Comparison of ENCODE assay signal across 8 cellular contexts in the genomic region with DNA sequence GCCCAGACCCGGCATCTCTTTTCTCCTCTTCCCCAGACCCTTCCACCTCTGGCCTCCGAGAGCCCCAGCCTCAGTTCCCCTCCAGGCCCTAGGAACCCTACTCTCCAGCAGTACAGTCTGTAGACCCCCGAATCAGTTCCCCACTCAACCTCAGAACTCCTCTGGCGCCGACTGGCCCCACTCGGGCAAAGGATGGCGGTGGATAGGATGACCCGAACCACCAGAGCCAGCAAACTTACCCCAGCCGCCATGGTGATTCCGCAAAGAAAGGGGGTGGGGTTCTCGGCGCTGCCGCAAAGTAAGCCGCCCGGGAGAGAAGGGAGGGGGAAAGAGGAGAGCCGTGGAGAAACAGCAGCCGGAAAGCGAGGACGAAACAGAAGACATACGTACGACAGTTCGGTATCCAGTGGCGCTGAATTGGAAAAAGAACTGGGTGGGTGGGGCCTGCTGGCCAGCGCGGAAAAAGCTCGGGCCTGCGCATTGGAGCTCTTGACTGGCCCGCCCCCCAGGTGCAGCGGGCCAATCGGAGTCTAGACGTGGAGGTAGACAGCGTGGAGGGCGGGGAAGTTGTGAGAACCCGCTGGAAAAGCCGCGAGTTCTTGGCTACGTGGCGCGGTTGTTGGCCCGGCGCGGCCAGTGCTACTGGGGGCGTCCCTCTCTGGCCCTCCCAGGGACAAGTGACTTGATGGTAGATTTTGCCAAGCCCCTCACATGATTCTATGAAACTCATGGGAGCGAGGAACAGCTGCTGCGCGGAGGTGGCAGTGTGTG. TPM values are rescaled to one million over a fixed set of nuclear protein-coding genes. Genes with fewer than 3 reads are reported as not detected.
DNase-seq lines count a peak whose midpoint lies in the region; ATAC-seq and TF ChIP-seq lines count a peak whose summit lies in the region.

A gene with protein sequence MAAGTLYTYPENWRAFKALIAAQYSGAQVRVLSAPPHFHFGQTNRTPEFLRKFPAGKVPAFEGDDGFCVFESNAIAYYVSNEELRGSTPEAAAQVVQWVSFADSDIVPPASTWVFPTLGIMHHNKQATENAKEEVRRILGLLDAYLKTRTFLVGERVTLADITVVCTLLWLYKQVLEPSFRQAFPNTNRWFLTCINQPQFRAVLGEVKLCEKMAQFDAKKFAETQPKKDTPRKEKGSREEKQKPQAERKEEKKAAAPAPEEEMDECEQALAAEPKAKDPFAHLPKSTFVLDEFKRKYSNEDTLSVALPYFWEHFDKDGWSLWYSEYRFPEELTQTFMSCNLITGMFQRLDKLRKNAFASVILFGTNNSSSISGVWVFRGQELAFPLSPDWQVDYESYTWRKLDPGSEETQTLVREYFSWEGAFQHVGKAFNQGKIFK (minus strand): TSS at position 300 of the 771 bp plus-strand sequence. CDS start 49 bp downstream, at position 251.

- H3K27ac Mint-ChIP-seq in T-helper 1 cell treated with Interleukin-12 subunit alpha and Interleukin-12 subunit beta and Interleukin-4 antibody, amounts not matched to agents 30 μg/mL and 1 μg/mL, for 36 hours: peak within 1 kb of the TSS; percentile 92

- no peak for TF ChIP-seq CTCF in GM13977 (IDR thresholded peaks at IDR 0.05; ENCODE audit: extremely low read depth, insufficient read depth, missing control alignments)
- peak in 1 of 4 experiments; percentile 17 for TF ChIP-seq CTCF in prostate gland (IDR thresholded peaks at IDR 0.05)

- no peaks in the 10 kb centered on the region for H3K9me3 Mint-ChIP-seq in T-helper 1 cell treated with Interleukin-12 subunit alpha and Interleukin-12 subunit beta and Interleukin-4 antibody, amounts not matched to agents 30 μg/mL and 1 μg/mL, for 36 hours

- H3K36me3 ChIP-seq in prostate gland: peaks cover 0 to 6% of the 10 kb centered on the region in 2 donors
- H3K36me3 ChIP-seq in urinary bladder (ENCODE audit: insufficient read depth): peaks cover 2% of the 10 kb centered on the region

- H3K4me1 Mint-ChIP-seq in T-helper 1 cell treated with Interleukin-12 subunit alpha and Interleukin-12 subunit beta and Interleukin-4 antibody, amounts not matched to agents 30 μg/mL and 1 μg/mL, for 36 hours (ENCODE audit: low read depth): peaks cover 44% of the 10 kb centered on the region

- peak within 1 kb of the TSS; percentile 59 to 74 for H3K4me3 ChIP-seq in prostate gland
- H3K4me3 ChIP-seq in urinary bladder (ENCODE audit: low read depth, low read length): peak within 1 kb of the TSS; percentile 64

- intact Hi-C loops in left cardiac atrium (cut with DNase I) (no loop called here), prostate gland (cut with DNase I) (no loop called here)

- H3K27me3 Mint-ChIP-seq in T-helper 1 cell treated with Interleukin-12 subunit alpha and Interleukin-12 subunit beta and Interleukin-4 antibody, amounts not matched to agents 30 μg/mL and 1 μg/mL, for 36 hours (ENCODE audit: low read depth): no peaks in the 10 kb centered on the region

- under 1% methylated on average over 46 of the region's 46 CpGs for WGBS in prostate gland
- WGBS in urinary bladder: under 1% methylated on average over 46 of the region's 46 CpGs

- TF ChIP-seq POLR2A in prostate gland (IDR thresholded peaks at IDR 0.05): peak; percentile 94

- H3K36me3 Mint-ChIP-seq in T-helper 1 cell treated with Interleukin-12 subunit alpha and Interleukin-12 subunit beta and Interleukin-4 antibody, amounts not matched to agents 30 μg/mL and 1 μg/mL, for 36 hours (ENCODE audit: low read depth): peaks cover 48% of the 10 kb centered on the region

- peak within 1 kb of the TSS; percentile 100 for H3K4me3 Mint-ChIP-seq in T-helper 1 cell treated with Interleukin-12 subunit alpha and Interleukin-12 subunit beta and Interleukin-4 antibody, amounts not matched to agents 30 μg/mL and 1 μg/mL, for 36 hours

- H3K4me1 ChIP-seq in prostate gland (replicated peaks): peaks cover 11% of the 10 kb centered on the region
- H3K4me1 ChIP-seq in urinary bladder (ENCODE audit: insufficient read depth): no peaks in the 10 kb centered on the region

- in situ Hi-C loops in GM13977 (cut with MboI; ENCODE audit: low pct_unique_long_range_greater_than_20kb, low sequenced_read_pairs, unreplicated experiment): no loop called here

- no peaks in the 10 kb centered on the region for H3K9me3 ChIP-seq in prostate gland

- H3K27ac ChIP-seq in prostate gland (peak within 1 kb of the TSS; percentile 98 to 99), urinary bladder (ENCODE audit: low read depth) (peak within 1 kb of the TSS; percentile 85)

- no peaks in the 10 kb centered on the region for H3K27me3 ChIP-seq in prostate gland (replicated peaks; ENCODE audit: insufficient read depth)

- peak; percentile 98 for DNase-seq in GM13977 (ENCODE audit: low spot score)
- DNase-seq in NCI-H1694 (lab: John Stamatoyannopoulos, UW): peak; percentile 98
- DNase-seq in amniotic stem cell (lab: John Stamatoyannopoulos, UW): peak; percentile 99
- DNase-seq in left cardiac atrium: peak; percentile 98
- peak; percentile 99 for DNase-seq in prostate gland (ENCODE audit: low spot score)

- ATAC-seq in HG02884 (IDR thresholded peaks at IDR 0.05; ENCODE audit: unreplicated experiment) (peak; percentile 85), left cardiac atrium (peak; percentile 96 to 98)

RNA-seq across cellular contexts. Expression of the gene that starts here (rescaled TPM):
- total RNA-seq in left cardiac atrium: 100 to 1,000 TPM; 833 to 894 TPM
- 1,000 to 10,000 TPM; 1,254 to 2,389 TPM for total RNA-seq in prostate gland
- 863 TPM for total RNA-seq in urinary bladder
- polyA plus RNA-seq in urinary bladder: 1,468 TPM

Comparison
In these comparisons a context has a peak if more than half of its experiments do, and no peak if none do; other contexts are left out.
1. Peak in every context shown above with its lines: DNase-seq, ATAC-seq, H3K4me3 ChIP-seq and H3K27ac ChIP-seq.